8 cellular contexts compared by ENCODE assay signal in the genomic region with DNA sequence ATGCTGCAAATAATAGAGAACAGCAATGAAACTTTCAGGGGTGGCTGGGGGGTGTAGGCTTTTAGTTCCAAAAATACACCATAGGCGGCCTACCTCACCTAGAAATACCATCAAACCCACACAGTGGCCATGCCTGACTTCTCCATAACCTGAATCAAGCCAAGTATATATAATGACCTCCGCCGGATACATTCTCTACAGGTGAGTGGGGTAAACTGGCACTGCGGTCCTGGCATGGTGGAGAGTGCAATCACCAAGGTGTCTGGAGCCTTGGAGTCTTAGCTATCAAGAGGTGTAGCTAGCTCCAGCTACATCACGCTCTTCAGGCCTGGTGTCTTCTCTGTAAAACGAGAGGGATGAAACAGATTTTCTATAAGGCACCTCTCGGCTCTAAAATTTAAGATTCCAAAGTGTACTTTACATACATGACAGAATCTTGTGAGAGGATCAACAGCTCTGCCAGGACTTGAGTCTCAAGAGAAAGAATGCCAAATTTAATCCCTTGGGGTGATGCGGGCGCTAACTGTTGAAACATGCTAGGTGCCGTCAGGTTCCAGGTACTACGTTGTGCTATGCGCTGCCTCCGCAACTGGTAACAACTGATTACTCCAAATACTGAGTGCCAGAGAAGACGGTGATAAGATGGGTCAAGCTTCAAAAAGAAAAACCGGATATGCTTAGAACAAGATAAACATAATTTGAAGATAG. TPM values are rescaled to one million over a fixed set of nuclear protein-coding genes. Genes with fewer than 3 reads are reported as not detected.
DNase-seq lines count a peak whose midpoint lies in the region; ATAC-seq, FAIRE-seq and TF ChIP-seq lines count a peak whose summit lies in the region.

No MANE protein-coding gene starts in this region.

- H3K27ac Mint-ChIP-seq in stimulated activated naive B cell treated with anti-CD40 and anti-IgM and Interleukin-4, amounts not matched to agents 10 μg/mL and 1 μg/mL and 100 μg/mL, for 72 hours, result peak overlapping the region; percentile 100

- H3K36me3 Mint-ChIP-seq in stimulated activated naive B cell treated with anti-CD40 and anti-IgM and Interleukin-4, amounts not matched to agents 10 μg/mL and 1 μg/mL and 100 μg/mL, for 72 hours, result peaks cover 15 to 25% of the 10 kb centered on the region in 2 donors

- no peaks in the 10 kb centered on the region for H3K9me3 ChIP-seq in Panc1 (ENCODE audit: control insufficient read depth, insufficient read depth, low read depth, low read length)
- no peaks in the 10 kb centered on the region for H3K9me3 ChIP-seq in kidney (ENCODE audit: control insufficient read depth in 1 of 2, low read length in 2 of 2)

- H3K4me1 ChIP-seq in Panc1 (ENCODE audit: control insufficient read depth, insufficient read depth, low read length), result peaks cover 25% of the 10 kb centered on the region
- peaks cover 13 to 21% of the 10 kb centered on the region in 2 donors for H3K4me1 ChIP-seq in kidney (ENCODE audit: control insufficient read depth in 1 of 2, insufficient read depth in 1 of 2, low read depth in 1 of 2, low read length in 2 of 2)

- no peaks in the 10 kb centered on the region for H3K9me3 Mint-ChIP-seq in stimulated activated naive B cell treated with anti-CD40 and anti-IgM and Interleukin-4, amounts not matched to agents 10 μg/mL and 1 μg/mL and 100 μg/mL, for 72 hours

- in situ Hi-C loops in Panc1 (cut with HindIII; ENCODE audit: low pct_unique_long_range_greater_than_20kb, low sequenced_read_pairs), result no loop called here
- in situ Hi-C loops in astrocyte of the cerebellum (cut with HindIII; ENCODE audit: low sequenced_read_pairs), result no loop called here

- H3K27me3 ChIP-seq in Panc1 (ENCODE audit: control insufficient read depth, insufficient read depth, low read length), result no peaks in the 10 kb centered on the region

- no peak for FAIRE-seq in kidney (lab: Jason Lieb, UNC)

- ATAC-seq in Panc1 (no peak), HG03097 (IDR thresholded peaks at IDR 0.05; ENCODE audit: low FRiP score, unreplicated experiment) (no peak)
- ATAC-seq in stimulated activated naive B cell treated with anti-CD40 and anti-IgM and Interleukin-4, amounts not matched to agents 10 μg/mL and 1 μg/mL and 100 μg/mL, for 72 hours (replicated peaks), result no peak

- H3K4me3 ChIP-seq in Panc1 (ENCODE audit: low read depth in 2 of 2, low read length in 2 of 2), result peak overlapping the region; percentile 83 to 94
- H3K4me3 ChIP-seq in astrocyte of the cerebellum (ENCODE audit: low read depth, low read length), result peak overlapping the region; percentile 52
- peak overlapping the region; percentile 80 to 84 for H3K4me3 ChIP-seq in kidney (ENCODE audit: low read length in 2 of 2)

- H3K9ac ChIP-seq in kidney (ENCODE audit: low read length in 2 of 2), result peak overlapping the region; percentile 94 to 95

- H3K4me1 Mint-ChIP-seq in stimulated activated naive B cell treated with anti-CD40 and anti-IgM and Interleukin-4, amounts not matched to agents 10 μg/mL and 1 μg/mL and 100 μg/mL, for 72 hours, result peaks cover 32 to 59% of the 10 kb centered on the region in 2 donors

- CTCF ChIA-PET in Panc1 (lab: Charles Lee), result no interaction called here

- POLR2A ChIA-PET in Panc1 (lab: Charles Lee), result interaction anchor here (0.6 to 0.7 kb wide), 3 partner anchors 16 to 1035 kb away, joined by 3 to 14 read pairs (median 9); no protein-coding TSS in a partner anchor

- BruUV-seq in Panc1 (replicated peaks; lab: Mats Ljungman, UMichigan), result no TSS peak

- H3K27me3 Mint-ChIP-seq in stimulated activated naive B cell treated with anti-CD40 and anti-IgM and Interleukin-4, amounts not matched to agents 10 μg/mL and 1 μg/mL and 100 μg/mL, for 72 hours, result no peaks in the 10 kb centered on the region

- peak overlapping the region; percentile 85 to 100 for H3K4me3 Mint-ChIP-seq in stimulated activated naive B cell treated with anti-CD40 and anti-IgM and Interleukin-4, amounts not matched to agents 10 μg/mL and 1 μg/mL and 100 μg/mL, for 72 hours

- DNase-seq in NCI-H1092 treated with DMSO at 0.1 percent for 48 hours (lab: John Stamatoyannopoulos, UW) (peak; percentile 63), NCI-H1092 (lab: John Stamatoyannopoulos, UW) (no peak), Panc1 (ENCODE audit: low read depth, low spot score) (no peak), astrocyte of the cerebellum (ENCODE audit: low read depth) (no peak), kidney (no peak), AG08396 (ENCODE audit: low spot score) (no peak)
- peak; percentile 19 for DNase-seq in stimulated activated naive B cell treated with anti-CD40 and anti-IgM and Interleukin-4, amounts not matched to agents 10 μg/mL and 1 μg/mL and 100 μg/mL, for 72 hours

- TF ChIP-seq CTCF in Panc1 (IDR thresholded peaks at IDR 0.05) (no peak), astrocyte of the cerebellum (IDR thresholded peaks at IDR 0.05; ENCODE audit: low read depth, low read length, missing control alignments) (no peak), kidney (IDR thresholded peaks at IDR 0.05; ENCODE audit: borderline replicate concordance, extremely low read depth, insufficient read depth) (no peak)

- intact Hi-C loops in Panc1 (cut with micrococcal nuclease; ENCODE audit: unreplicated experiment) (no loop called here), kidney (cut with DNase I) (no loop called here)

- H3K36me3 ChIP-seq in Panc1 (ENCODE audit: control insufficient read depth, insufficient read depth, low read length) (peaks cover 9% of the 10 kb centered on the region; the same call in 1 of the 2 replicates), kidney (ENCODE audit: control insufficient read depth in 1 of 2, insufficient read depth in 2 of 2, low read length in 2 of 2) (no peaks in the 10 kb centered on the region)

- H3K27ac ChIP-seq in Panc1 (ENCODE audit: low read length) (peak overlapping the region; percentile 94), kidney (ENCODE audit: low read depth in 2 of 2, low read length in 2 of 2) (peak overlapping the region; percentile 98 to 100)

RNA-seq across cellular contexts. Expression of a gene that starts 1.0 kb away (rescaled TPM):
- total RNA-seq in Panc1 (2021; ENCODE audit: unreplicated experiment) (9.0 TPM), kidney (17.8 TPM)
- 5.2 TPM for polyA plus RNA-seq in Panc1 (2012; ENCODE audit: insufficient read length)
- 4.3 TPM for polyA plus RNA-seq in kidney (ENCODE audit: insufficient read depth, low read depth, low replicate concordance)

RNA-seq across cellular contexts. Expression of a gene that starts 1.9 kb away (rescaled TPM):
- total RNA-seq in Panc1 (2021; ENCODE audit: unreplicated experiment) (36.1 TPM), kidney (46.8 TPM)
- polyA plus RNA-seq in Panc1 (2012; ENCODE audit: insufficient read length), result 21.6 TPM
- 13.3 TPM for polyA plus RNA-seq in kidney (ENCODE audit: insufficient read depth, low read depth, low replicate concordance)

RNA-seq across cellular contexts. Expression of a gene that starts 37.3 kb away (rescaled TPM):
- total RNA-seq in Panc1 (2021; ENCODE audit: unreplicated experiment), result 0.64 TPM
- 0.12 TPM for polyA plus RNA-seq in Panc1 (2012; ENCODE audit: insufficient read length)
- 5.1 TPM for total RNA-seq in kidney
- 0.71 TPM for polyA plus RNA-seq in kidney (ENCODE audit: insufficient read depth, low read depth, low replicate concordance)

RNA-seq across cellular contexts. Expression of a gene that starts 37.9 kb away (rescaled TPM):
- 7.7 TPM for total RNA-seq in Panc1 (2021; ENCODE audit: unreplicated experiment)
- 25.5 TPM for polyA plus RNA-seq in Panc1 (2012; ENCODE audit: insufficient read length)
- 41.9 TPM for total RNA-seq in kidney
- polyA plus RNA-seq in kidney (ENCODE audit: insufficient read depth, low read depth, low replicate concordance), result 56.2 TPM

RNA-seq across cellular contexts. Expression of a gene that starts 47.1 kb away (rescaled TPM):
- 0.69 TPM for total RNA-seq in Panc1 (2021; ENCODE audit: unreplicated experiment)
- 1.5 TPM for polyA plus RNA-seq in Panc1 (2012; ENCODE audit: insufficient read length)
- 2.7 TPM for total RNA-seq in kidney
- polyA plus RNA-seq in kidney (ENCODE audit: insufficient read depth, low read depth, low replicate concordance), result 2.8 TPM

Comparison
In these comparisons a context has a peak if more than half of its experiments do, and no peak if none do; other contexts are left out.
1. DNase-seq: peak in NCI-H1092 treated with DMSO at 0.1 percent for 48 hours (single experiment) and stimulated activated naive B cell treated with anti-CD40 and anti-IgM and Interleukin-4, amounts not matched to agents 10 μg/mL and 1 μg/mL and 100 μg/mL, for 72 hours (single experiment); none in NCI-H1092 (single experiment), Panc1 (single experiment), astrocyte of the cerebellum (single experiment), kidney (single experiment) and AG08396 (single experiment).
2. Peak in every context shown above with its lines, with median percentiles within 50 percentile points of each other: H3K4me3 ChIP-seq.